Comparison of ENCODE assay signal across 1 cellular context in the genomic region with DNA sequence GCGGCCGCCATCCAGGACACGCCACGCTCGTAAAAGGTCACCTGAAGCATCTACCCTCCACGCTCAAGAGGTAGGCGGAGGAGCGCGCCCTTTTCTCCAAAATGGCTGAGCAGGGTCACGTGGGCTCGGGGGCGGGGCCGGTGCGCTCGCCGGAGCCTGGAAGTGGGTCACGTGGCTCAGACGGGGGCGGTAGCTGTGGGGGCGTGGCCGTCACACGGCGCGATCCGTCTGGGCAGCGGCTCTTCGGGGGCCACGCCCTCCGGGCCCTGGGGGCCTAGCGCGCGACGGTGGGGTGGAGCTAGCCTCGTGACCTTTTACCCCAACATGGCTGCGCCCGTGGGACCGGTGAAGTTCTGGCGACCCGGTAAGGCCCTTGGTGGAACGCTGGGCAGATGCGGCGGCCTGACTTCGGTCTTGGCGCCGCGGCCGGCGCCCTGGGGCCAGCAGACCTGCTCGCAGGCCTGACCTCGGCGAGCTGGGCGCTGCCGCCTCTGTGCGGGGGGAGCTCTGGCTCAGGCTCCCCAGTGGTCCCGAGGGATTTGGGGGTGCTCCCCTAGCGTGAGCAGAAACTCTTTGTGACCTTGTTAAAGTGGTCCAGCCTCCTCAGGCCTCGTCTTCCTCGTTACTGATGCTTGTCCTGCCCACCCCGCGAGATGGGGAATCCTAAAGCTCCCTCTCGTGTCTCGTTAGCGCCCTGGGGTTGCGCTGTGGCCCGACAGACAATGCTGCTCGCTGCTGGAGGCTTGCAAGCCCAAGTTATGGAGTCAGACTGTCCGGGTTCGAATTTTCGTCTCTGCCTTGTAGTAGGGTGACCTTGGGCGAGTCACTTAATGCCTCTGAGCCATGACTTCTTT.
A peak's percentile ranks its signal among the peaks of the same experiment; 100 is the strongest.
TF ChIP-seq lines count a peak whose summit lies in the region.

A gene with protein sequence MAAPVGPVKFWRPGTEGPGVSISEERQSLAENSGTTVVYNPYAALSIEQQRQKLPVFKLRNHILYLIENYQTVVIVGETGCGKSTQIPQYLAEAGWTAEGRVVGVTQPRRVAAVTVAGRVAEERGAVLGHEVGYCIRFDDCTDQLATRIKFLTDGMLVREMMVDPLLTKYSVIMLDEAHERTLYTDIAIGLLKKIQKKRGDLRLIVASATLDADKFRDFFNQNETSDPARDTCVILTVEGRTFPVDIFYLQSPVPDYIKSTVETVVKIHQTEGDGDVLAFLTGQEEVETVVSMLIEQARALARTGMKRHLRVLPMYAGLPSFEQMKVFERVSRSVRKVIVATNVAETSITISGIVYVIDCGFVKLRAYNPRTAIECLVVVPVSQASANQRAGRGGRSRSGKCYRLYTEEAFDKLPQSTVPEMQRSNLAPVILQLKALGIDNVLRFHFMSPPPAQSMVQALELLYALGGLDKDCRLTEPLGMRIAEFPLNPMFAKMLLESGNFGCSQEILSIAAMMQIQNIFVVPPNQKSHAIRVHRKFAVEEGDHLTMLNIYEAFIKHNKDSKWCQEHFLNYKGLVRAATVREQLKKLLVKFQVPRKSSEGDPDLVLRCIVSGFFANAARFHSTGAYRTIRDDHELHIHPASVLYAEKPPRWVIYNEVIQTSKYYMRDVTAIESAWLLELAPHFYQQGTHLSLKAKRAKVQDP (plus strand): TSS at position 301 of the 854 bp plus-strand sequence. CDS start 24 bp downstream, at position 325.

TF ChIP-seq in H1, 55 proteins besides CTCF, POLR2A, EP300 and RAD21 (continued from another document):
- TF ChIP-seq FOSL1 (IDR thresholded peaks at IDR 0.05; ENCODE audit: insufficient read depth, low read depth, low read length) (no peak), TAF7 (optimal IDR thresholded peaks at IDR 0.05; ENCODE audit: borderline replicate concordance, low read depth, low read length) (peak; percentile 74), POU5F1 (IDR thresholded peaks at IDR 0.05; ENCODE audit: low read depth, low read length) (no peak), RBBP5 (IDR thresholded peaks at IDR 0.05; ENCODE audit: borderline replicate concordance, low read depth, low read length) (peak; percentile 93; the same call in 1 of the 2 replicates), SIN3A (conservative IDR thresholded peaks at IDR 0.05 in 1 of 2, IDR thresholded peaks at IDR 0.05 in 1 of 2; ENCODE audit: low read depth in 1 of 2, low read length in 2 of 2) (peak; percentile 72 to 76; a peak in 3 of 4 replicates), JUND (IDR thresholded peaks at IDR 0.05; ENCODE audit: low read length) (no peak), SIRT6 (IDR thresholded peaks at IDR 0.05; ENCODE audit: low read length) (no peak), EGR1 (IDR thresholded peaks at IDR 0.05; ENCODE audit: borderline replicate concordance, low read depth, low read length) (peak; percentile 94; the same call in 1 of the 2 replicates)
TF ChIP-seq in H1: peak in this region for 23.
